8 cellular contexts compared by ENCODE assay signal in genomic region chr10:35958653-35959052, GRCh38.
DNase-seq lines count a peak whose midpoint lies in the region; ATAC-seq and TF ChIP-seq lines count a peak whose summit lies in the region.
"Not testable (repeated sequence)": the region's sequence is repeated elsewhere in the genome, so short reads cannot be mapped to it uniquely, and the experiment has no call there.

No MANE protein-coding gene starts in this region.

- not testable (repeated sequence) for BruUV-seq in PC-3 (replicated peaks; lab: Mats Ljungman, UMichigan)

- H3K36me3 Mint-ChIP-seq in chondrocyte (ENCODE audit: low read depth); nephron (ENCODE audit: low read depth): not testable (repeated sequence)

- H3K4me3 ChIP-seq in PC-3 (ENCODE audit: low read length); adipocyte (ENCODE audit: low read length); epithelial cell of proximal tubule (ENCODE audit: low read depth, low read length); parathyroid adenoma (ENCODE audit: low read depth, low read length): not testable (repeated sequence)

- H3K27ac ChIP-seq in PC-3 (ENCODE audit: low read length); parathyroid adenoma: not testable (repeated sequence)

- POLR2A ChIA-PET in PC-3 (lab: Charles Lee; ENCODE audit: unreplicated experiment): not testable (repeated sequence)

- peaks cover 47% of the 10 kb centered on the region for H3K4me1 Mint-ChIP-seq in chondrocyte (ENCODE audit: low read depth)
- H3K4me1 Mint-ChIP-seq in nephron: peaks cover 28% of the 10 kb centered on the region

- H2AFZ ChIP-seq in PC-3 (ENCODE audit: low read length): not testable (repeated sequence)
- H2AFZ ChIP-seq in parathyroid adenoma: peak overlapping the region; percentile 2

- CTCF ChIA-PET in PC-3 (lab: Charles Lee): not testable (repeated sequence)

- H3K9me2 ChIP-seq in PC-3 (replicated peaks; ENCODE audit: low read length): not testable (repeated sequence)

- not testable (repeated sequence) for H3K9ac ChIP-seq in PC-3 (ENCODE audit: low read length); adipocyte (ENCODE audit: low read length); parathyroid adenoma

- intact Hi-C loops in PC-3 (cut with micrococcal nuclease): not testable (repeated sequence)

- H3K27ac Mint-ChIP-seq in chondrocyte (ENCODE audit: unreplicated experiment): not testable (repeated sequence)
- H3K27ac Mint-ChIP-seq in nephron: peak overlapping the region; percentile 76 to 93 (median 79)

- H3F3A ChIP-seq in PC-3 (ENCODE audit: low read length, unreplicated experiment): not testable (repeated sequence)

- not testable (repeated sequence) for H3K27me3 Mint-ChIP-seq in chondrocyte (ENCODE audit: low read depth); nephron (ENCODE audit: low read depth)

- not testable (repeated sequence) for H3K4me2 ChIP-seq in PC-3 (ENCODE audit: low read length); parathyroid adenoma (ENCODE audit: low read length)

- not testable (repeated sequence) for H3K79me2 ChIP-seq in PC-3 (ENCODE audit: low read length); parathyroid adenoma

- not testable (repeated sequence) for H3K4me3 Mint-ChIP-seq in chondrocyte (ENCODE audit: unreplicated experiment); nephron

- TF ChIP-seq CTCF in PC-3 (conservative IDR thresholded peaks at IDR 0.05; ENCODE audit: low read depth, low read length): 0 out of 2 replicates have a peak, but pooled peaks have one; percentile 6
- TF ChIP-seq CTCF in chondrocyte (IDR thresholded peaks at IDR 0.05): peak; percentile 13
- TF ChIP-seq CTCF in epithelial cell of proximal tubule (conservative IDR thresholded peaks at IDR 0.05; ENCODE audit: low read depth, low read length): peak; percentile 7
- not testable (repeated sequence) for TF ChIP-seq CTCF in nephron (IDR thresholded peaks at IDR 0.05; ENCODE audit: unreplicated experiment in 3 of 3); parathyroid adenoma (IDR thresholded peaks at IDR 0.05)

- H3K27me3 ChIP-seq in PC-3 (ENCODE audit: low read length); adipocyte (replicated peaks; ENCODE audit: control insufficient read depth, insufficient read depth, low read length); parathyroid adenoma (ENCODE audit: control insufficient read depth, insufficient read depth, low read length): not testable (repeated sequence)

- not testable (repeated sequence) for H3K9me3 ChIP-seq in PC-3 (ENCODE audit: low read length); adipocyte (ENCODE audit: control insufficient read depth, low read length); parathyroid adenoma (ENCODE audit: control insufficient read depth, low read length)

- H3K9me3 Mint-ChIP-seq in chondrocyte (ENCODE audit: low read depth); nephron: not testable (repeated sequence)

- DNase-seq in ELF-1 (ENCODE audit: low read depth, low spot score) (peak; percentile 29), adipocyte (ENCODE audit: low read depth) (peak; percentile 9), lung microvascular endothelial cell (ENCODE audit: low read depth in 2 of 2) (peak; percentile 13 to 16)
- not testable (repeated sequence) for DNase-seq in PC-3; chondrocyte (ENCODE audit: low spot score); epithelial cell of proximal tubule (ENCODE audit: low read depth)

- H3K36me3 ChIP-seq in PC-3 (ENCODE audit: low read depth, low read length); adipocyte (ENCODE audit: control insufficient read depth, insufficient read depth, low read length, severe bottlenecking); parathyroid adenoma (ENCODE audit: control insufficient read depth, insufficient read depth, low read length): not testable (repeated sequence)

- not testable (repeated sequence) for H3K4me1 ChIP-seq in PC-3 (ENCODE audit: insufficient read depth, low read length); adipocyte (ENCODE audit: control insufficient read depth, insufficient read depth, low read length); parathyroid adenoma

- ATAC-seq in PC-3: peak; percentile 27

- not testable (repeated sequence) for H4K20me1 ChIP-seq in PC-3 (ENCODE audit: low read length)
